In genomic region chr6:143441680-143442359, GRCh38 we compare ENCODE assay signal across 18 cellular contexts. TPM values are rescaled to one million over a fixed set of nuclear protein-coding genes. Genes with fewer than 3 reads are reported as not detected.
DNase-seq lines count a peak whose midpoint lies in the region; ATAC-seq and TF ChIP-seq lines count a peak whose summit lies in the region.
"Had no signal": no experiment of that assay in that cellular context is flagged by ENCODE, and none has a peak within 500 bp of the region (broad histone marks: within the 10 kb centered on the region; RNA-seq: fewer than 3 reads in every experiment).

No MANE protein-coding gene starts in this region.

- peaks cover 5% of the 10 kb centered on the region for H3K4me1 ChIP-seq in IMR-90 (ENCODE audit: control insufficient read depth, insufficient read depth, low read length)

- peaks cover 1% of the 10 kb centered on the region for H3K9me3 Mint-ChIP-seq in activated naive CD8-positive, alpha-beta T cell treated with anti-CD3 and anti-CD28 coated beads, Interleukin-2, amount 10 ng/mL, durations not matched to agents 7 days and 5 days
- H3K9me3 Mint-ChIP-seq: neural crest cell had no signal

- no peak overlapping the region for H4K8ac ChIP-seq in IMR-90 (ENCODE audit: low read depth in 2 of 2, low read length in 2 of 2)

- peak overlapping the region; percentile 33 for H3K4me3 Mint-ChIP-seq in activated naive CD8-positive, alpha-beta T cell treated with anti-CD3 and anti-CD28 coated beads, Interleukin-2, amount 10 ng/mL, durations not matched to agents 7 days and 5 days
- H3K4me3 Mint-ChIP-seq: neural crest cell had no signal

- no peak overlapping the region for H3K18ac ChIP-seq in IMR-90 (ENCODE audit: low read depth, low read length)

- H2AK9ac ChIP-seq in IMR-90 (replicated peaks; ENCODE audit: low read depth, low read length, poor library complexity), result no peak overlapping the region

- H4K20me1 ChIP-seq in IMR-90 (ENCODE audit: insufficient read depth, low read length), result no peaks in the 10 kb centered on the region

- no peak overlapping the region for H2BK5ac ChIP-seq in IMR-90 (ENCODE audit: low read depth, low read length, poor library complexity, severe bottlenecking)

- in situ Hi-C loops in IMR-90 (cut with MboI; ENCODE audit: low sequenced_read_pairs), result no loop called here

- CTCF ChIA-PET in IMR-90 (lab: Yijun Ruan, JAX), result interaction anchor here (1.1 to 1.4 kb wide), 2 partner anchors 9 to 15 kb away, joined by 3 read pairs; no protein-coding TSS in a partner anchor

- no peak overlapping the region for H4K5ac ChIP-seq in IMR-90 (ENCODE audit: low read depth, low read length)

- no peak overlapping the region for H3K4me2 ChIP-seq in IMR-90 (ENCODE audit: low read depth, low read length)

- intact Hi-C loops in IMR-90 (cut with micrococcal nuclease), result loop anchor here (10.0 kb wide), 1 partner anchor 573 kb away; no protein-coding TSS in a partner anchor

- no peak overlapping the region for H3K23ac ChIP-seq in IMR-90 (ENCODE audit: low read depth, low read length)

- peaks cover 12 to 14% of the 10 kb centered on the region in 2 experiments; a peak in 3 of 4 replicates for H3K79me1 ChIP-seq in IMR-90 (ENCODE audit: low read depth in 1 of 2, low read length in 2 of 2)

- no peak overlapping the region for H2AK5ac ChIP-seq in IMR-90 (ENCODE audit: low read depth, low read length)

- peak; percentile 99 for ATAC-seq in activated CD4-positive, CD25-positive, alpha-beta regulatory T cell treated with anti-CD3 and anti-CD28 coated beads, Interleukin-2, amount 50 U/mL, for 24 hours
- ATAC-seq in IMR-90 (ENCODE audit: low read depth), result peak; percentile 76
- ATAC-seq in activated naive CD8-positive, alpha-beta T cell treated with anti-CD3 and anti-CD28 coated beads, Interleukin-2, amount 10 ng/mL, durations not matched to agents 7 days and 5 days (ENCODE audit: low read depth), result peak; percentile 63
- no peak for ATAC-seq in GM21515 (IDR thresholded peaks at IDR 0.05; ENCODE audit: unreplicated experiment)
- ATAC-seq: right cardiac atrium, Right ventricle myocardium inferior had no signal

- POLR2A ChIA-PET in IMR-90 (lab: Charles Lee; ENCODE audit: unreplicated experiment), result no interaction called here
- POLR2A ChIA-PET in activated naive CD8-positive, alpha-beta T cell treated with anti-CD3 and anti-CD28 coated beads, Interleukin-2, amount 10 ng/mL, durations not matched to agents 7 days and 5 days (lab: Charles Lee), result interaction anchor here (0.5 to 0.9 kb wide), 2 partner anchors 9 to 655 kb away, joined by 5 read pairs; partner anchors contain the start of genes ADAT2 and PEX3

- H3K14ac ChIP-seq in IMR-90 (replicated peaks; ENCODE audit: low read depth, low read length), result no peak overlapping the region

- H4K91ac ChIP-seq in IMR-90 (ENCODE audit: insufficient read depth, low read depth, low read length), result no peak overlapping the region

- H3K56ac ChIP-seq in IMR-90 (ENCODE audit: extremely low read depth, insufficient read depth, low read length), result no peak overlapping the region

- no peak overlapping the region for H3K4ac ChIP-seq in IMR-90 (ENCODE audit: low read depth, low read length)

- H3K27me3 ChIP-seq in IMR-90 (ENCODE audit: control insufficient read depth, insufficient read depth, low read length), result no peaks in the 10 kb centered on the region

- no peak for DNase-seq in activated CD4-positive, CD25-positive, alpha-beta regulatory T cell (lab: John Stamatoyannopoulos, UW)
- DNase-seq in IMR-90, result peak; percentile 85
- no peak for DNase-seq in activated naive CD8-positive, alpha-beta T cell treated with anti-CD3 and anti-CD28 coated beads, Interleukin-2, amount 10 ng/mL, durations not matched to agents 7 days and 5 days
- DNase-seq in fibroblast of the aortic adventitia (ENCODE audit: low read depth), result peak; percentile 68
- DNase-seq in kidney tubule cell (ENCODE audit: low spot score), result no peak
- DNase-seq in NCI-H146 treated with DMSO at 0.1 percent for 48 hours (lab: John Stamatoyannopoulos, UW; ENCODE audit: unreplicated experiment), result no peak
- DNase-seq: activated CD4-positive, alpha-beta T cell treated with anti-CD3 and anti-CD28 coated beads, Interleukin-2, amount 50 U/mL, for 48 hours; amygdala; GDM1; right cardiac atrium; stimulated activated CD4-positive, alpha-beta T cell treated with anti-CD3 and anti-CD28 coated beads, Interleukin-4, amount 100 ng/mL, for 1 hour; T-helper 9 cell had no signal

- peaks cover 6% of the 10 kb centered on the region; the same call in 1 of the 2 replicates for H3K36me3 ChIP-seq in IMR-90 (ENCODE audit: control insufficient read depth, insufficient read depth, low read length)

- peaks cover 39% of the 10 kb centered on the region for H3K36me3 Mint-ChIP-seq in activated naive CD8-positive, alpha-beta T cell treated with anti-CD3 and anti-CD28 coated beads, Interleukin-2, amount 10 ng/mL, durations not matched to agents 7 days and 5 days

- H3K9me3 ChIP-seq in IMR-90 (ENCODE audit: control insufficient read depth, insufficient read depth, low read length), result no peaks in the 10 kb centered on the region

- peaks cover 13% of the 10 kb centered on the region for H3K4me1 Mint-ChIP-seq in activated naive CD8-positive, alpha-beta T cell treated with anti-CD3 and anti-CD28 coated beads, Interleukin-2, amount 10 ng/mL, durations not matched to agents 7 days and 5 days
- H3K4me1 Mint-ChIP-seq: neural crest cell had no signal

- H2BK20ac ChIP-seq in IMR-90 (ENCODE audit: low read depth, low read length), result no peak overlapping the region

- no peak for TF ChIP-seq RAD21 in IMR-90 (IDR thresholded peaks at IDR 0.05; ENCODE audit: low read length)

- dilution Hi-C loops in IMR-90 (cut with HindIII; ENCODE audit: low sequenced_read_pairs, unreplicated experiment), result no loop called here

- H3K9ac ChIP-seq in IMR-90 (ENCODE audit: low read depth, low read length), result no peak overlapping the region

- no peak overlapping the region for H2AFZ ChIP-seq in IMR-90 (replicated peaks; ENCODE audit: low read length, poor library complexity)

- WGBS in IMR-90 (ENCODE audit: extremely low coverage in 2 of 2, insufficient read length in 1 of 2), 2 experiments, result no CpG with 5 or more reads among the region's 6 CpGs

- BruUV-seq in IMR-90 (replicated peaks; lab: Mats Ljungman, UMichigan), result no TSS peak

- H3K27ac ChIP-seq in IMR-90 (ENCODE audit: insufficient read depth, low read length), result no peak overlapping the region
- H3K27ac ChIP-seq: 22Rv1 had no signal

- TF ChIP-seq CTCF in IMR-90 (conservative IDR thresholded peaks at IDR 0.05; ENCODE audit: low read depth, low read length) (no peak), fibroblast of the aortic adventitia (IDR thresholded peaks at IDR 0.05; ENCODE audit: insufficient read depth, low read length) (no peak)

- no peaks in the 10 kb centered on the region for H3K27me3 Mint-ChIP-seq in activated naive CD8-positive, alpha-beta T cell treated with anti-CD3 and anti-CD28 coated beads, Interleukin-2, amount 10 ng/mL, durations not matched to agents 7 days and 5 days

- no peaks in the 10 kb centered on the region for H3K9me1 ChIP-seq in IMR-90 (ENCODE audit: insufficient read depth, low read length)

- H2BK120ac ChIP-seq in IMR-90 (ENCODE audit: low read depth, low read length), result no peak overlapping the region

- no peak overlapping the region for H2BK15ac ChIP-seq in IMR-90 (ENCODE audit: low read depth, low read length)

- peak overlapping the region; percentile 35 for H3K27ac Mint-ChIP-seq in activated naive CD8-positive, alpha-beta T cell treated with anti-CD3 and anti-CD28 coated beads, Interleukin-2, amount 10 ng/mL, durations not matched to agents 7 days and 5 days

- TF ChIP-seq POLR2A in IMR-90 (IDR thresholded peaks at IDR 0.05; ENCODE audit: low read depth, low read length), result no peak

- H3K4me3 ChIP-seq in IMR-90 (ENCODE audit: insufficient read depth, low read depth, low read length) (no peak overlapping the region), fibroblast of the aortic adventitia (ENCODE audit: low read depth, low read length) (no peak overlapping the region)
- H3K4me3 ChIP-seq: lung had no signal

TF ChIP-seq in IMR-90, 13 proteins besides CTCF, POLR2A, EP300 and RAD21:
- TF ChIP-seq NFE2L2 (IDR thresholded peaks at IDR 0.05; ENCODE audit: low read depth, low read length) (0 out of 2 replicates have a peak, but pooled peaks have one; percentile 17), FOS (IDR thresholded peaks at IDR 0.05; ENCODE audit: low read depth, low read length) (no peak), USF2 (IDR thresholded peaks at IDR 0.05; ENCODE audit: low read depth, low read length) (no peak)

RNA-seq across cellular contexts. Expression of gene ADAT2, which starts 8.7 kb away (rescaled TPM):
- total RNA-seq in IMR-90 (2012; rRNA removed), result 2.7 and 3.9 TPM in 2 replicates
- 3.2 and 5.4 TPM in 2 replicates for polyA plus RNA-seq in IMR-90 (2012; rRNA removed)
- 0.65 and 1.3 TPM in 2 replicates for polyA plus RNA-seq in IMR-90 (2012; cell fraction: cytosol; rRNA removed)
- 3.9 and 24.4 TPM in 2 replicates for polyA plus RNA-seq in IMR-90 (2012; cell fraction: nucleus; rRNA removed; ENCODE audit: low replicate concordance)
- total RNA-seq in activated naive CD8-positive, alpha-beta T cell treated with anti-CD3 and anti-CD28 coated beads, Interleukin-2, amount 10 ng/mL, durations not matched to agents 7 days and 5 days, result 10 to 100 TPM; 22.8 to 27.0 TPM
- total RNA-seq in fibroblast of the aortic adventitia (ENCODE audit: low replicate concordance), result 6.4 and 7.1 TPM in 2 replicates

RNA-seq across cellular contexts. Expression of gene PEX3, which starts 8.8 kb away (rescaled TPM):
- total RNA-seq in IMR-90 (2012; rRNA removed), result 13.3 and 16.4 TPM in 2 replicates
- 13.7 and 15.1 TPM in 2 replicates for polyA plus RNA-seq in IMR-90 (2012; rRNA removed)
- 2.5 and 3.5 TPM in 2 replicates for polyA plus RNA-seq in IMR-90 (2012; cell fraction: cytosol; rRNA removed)
- 1.1 and 9.8 TPM in 2 replicates for polyA plus RNA-seq in IMR-90 (2012; cell fraction: nucleus; rRNA removed; ENCODE audit: low replicate concordance)
- total RNA-seq in activated naive CD8-positive, alpha-beta T cell treated with anti-CD3 and anti-CD28 coated beads, Interleukin-2, amount 10 ng/mL, durations not matched to agents 7 days and 5 days, result 10 to 100 TPM; 21.0 TPM
- total RNA-seq in fibroblast of the aortic adventitia (ENCODE audit: low replicate concordance), result 20.6 and 27.0 TPM in 2 replicates

Comparison
In these comparisons a context has a peak if more than half of its experiments do, and no peak if none do; other contexts are left out.
1. DNase-seq: peak in IMR-90 (single experiment) and fibroblast of the aortic adventitia (single experiment); none in activated CD4-positive, CD25-positive, alpha-beta regulatory T cell (0 of 4), activated naive CD8-positive, alpha-beta T cell treated with anti-CD3 and anti-CD28 coated beads, Interleukin-2, amount 10 ng/mL, durations not matched to agents 7 days and 5 days (single experiment), kidney tubule cell (single experiment) and NCI-H146 treated with DMSO at 0.1 percent for 48 hours (single experiment).